In genomic region chr11:72352859-72353551, GRCh38 we compare ENCODE assay signal across 8 cellular contexts.
A peak's percentile ranks its signal among the peaks of the same experiment; 100 is the strongest.
DNase-seq lines count a peak whose midpoint lies in the region; ATAC-seq and TF ChIP-seq lines count a peak whose summit lies in the region.

No MANE protein-coding gene starts in this region.

- H3K9me3 ChIP-seq in BE2C = no peaks in the 10 kb centered on the region
- no peaks in the 10 kb centered on the region for H3K9me3 ChIP-seq in CD8-positive, alpha-beta T cell (ENCODE audit: low read length)

- no peak overlapping the region for H3K27ac Mint-ChIP-seq in activated CD4-positive, alpha-beta memory T cell treated with anti-CD3 and anti-CD28 coated beads, Interleukin-2, amount 10 ng/mL, durations not matched to agents 7 days and 5 days
- H3K27ac Mint-ChIP-seq in nephron progenitor cell = no peak overlapping the region
- H3K27ac Mint-ChIP-seq in CD8-positive, alpha-beta T cell = no peak overlapping the region

- H3K27me3 ChIP-seq in BE2C = no peaks in the 10 kb centered on the region
- H3K27me3 ChIP-seq in CD8-positive, alpha-beta T cell (ENCODE audit: insufficient read depth, low read length) = no peaks in the 10 kb centered on the region

- no peak overlapping the region for H3K27ac ChIP-seq in CD8-positive, alpha-beta T cell (ENCODE audit: low read depth, low read length)

- H3K27me3 Mint-ChIP-seq in activated CD4-positive, alpha-beta memory T cell treated with anti-CD3 and anti-CD28 coated beads, Interleukin-2, amount 10 ng/mL, durations not matched to agents 7 days and 5 days = no peaks in the 10 kb centered on the region
- peaks cover 5% of the 10 kb centered on the region for H3K27me3 Mint-ChIP-seq in nephron progenitor cell (ENCODE audit: low read depth, poor library complexity)
- H3K27me3 Mint-ChIP-seq in CD8-positive, alpha-beta T cell (ENCODE audit: low read depth) = no peaks in the 10 kb centered on the region

- H3K36me3 Mint-ChIP-seq in activated CD4-positive, alpha-beta memory T cell treated with anti-CD3 and anti-CD28 coated beads, Interleukin-2, amount 10 ng/mL, durations not matched to agents 7 days and 5 days (ENCODE audit: low read depth) = no peaks in the 10 kb centered on the region
- no peaks in the 10 kb centered on the region for H3K36me3 Mint-ChIP-seq in nephron progenitor cell (ENCODE audit: low read depth)
- H3K36me3 Mint-ChIP-seq in CD8-positive, alpha-beta T cell = peaks cover 28% of the 10 kb centered on the region

- intact Hi-C loops in CD8-positive, alpha-beta T cell (cut with DNase I, micrococcal nuclease) = no loop called here

- TF ChIP-seq CTCF in BE2C (IDR thresholded peaks at IDR 0.05; ENCODE audit: low read depth, low read length) = peak; percentile 94
- TF ChIP-seq CTCF in nephron progenitor cell (IDR thresholded peaks at IDR 0.05) = peak; percentile 28
- no peak for TF ChIP-seq CTCF in CD8-positive, alpha-beta T cell (IDR thresholded peaks at IDR 0.05)

- peaks cover 34% of the 10 kb centered on the region for H3K36me3 ChIP-seq in BE2C
- H3K36me3 ChIP-seq in CD8-positive, alpha-beta T cell (ENCODE audit: insufficient read depth, low read length) = no peaks in the 10 kb centered on the region

- DNase-seq in BE2C (peak; percentile 91), nephron progenitor cell (peak; percentile 28), NCI-H1105 (lab: John Stamatoyannopoulos, UW) (no peak), kidney glomerular epithelial cell (lab: John Stamatoyannopoulos, UW) (no peak)
- DNase-seq in activated CD4-positive, alpha-beta memory T cell treated with anti-CD3 and anti-CD28 coated beads, Interleukin-2, amount 10 ng/mL, durations not matched to agents 7 days and 5 days = peak; percentile 18
- DNase-seq in CD8-positive, alpha-beta T cell = no peak

- POLR2A ChIA-PET in activated CD4-positive, alpha-beta memory T cell treated with anti-CD3 and anti-CD28 coated beads, Interleukin-2, amount 10 ng/mL, durations not matched to agents 7 days and 5 days (lab: Charles Lee) = no interaction called here
- POLR2A ChIA-PET in CD8-positive, alpha-beta T cell (lab: Charles Lee) = no interaction called here

- H3K4me1 Mint-ChIP-seq in activated CD4-positive, alpha-beta memory T cell treated with anti-CD3 and anti-CD28 coated beads, Interleukin-2, amount 10 ng/mL, durations not matched to agents 7 days and 5 days = no peaks in the 10 kb centered on the region
- H3K4me1 Mint-ChIP-seq in nephron progenitor cell = peaks cover 30% of the 10 kb centered on the region
- no peaks in the 10 kb centered on the region for H3K4me1 Mint-ChIP-seq in CD8-positive, alpha-beta T cell (ENCODE audit: low read depth)

- H3K4me1 ChIP-seq in BE2C = peaks cover 92% of the 10 kb centered on the region
- H3K4me1 ChIP-seq in CD8-positive, alpha-beta T cell (ENCODE audit: insufficient read depth, low read length) = no peaks in the 10 kb centered on the region

- ATAC-seq in GM18502 (IDR thresholded peaks at IDR 0.05; ENCODE audit: poor library complexity, unreplicated experiment) (peak; percentile 88), HG03045 (IDR thresholded peaks at IDR 0.05; ENCODE audit: unreplicated experiment) (peak; percentile 76)
- no peak for ATAC-seq in CD8-positive, alpha-beta T cell

- no peak overlapping the region for H3K4me3 Mint-ChIP-seq in activated CD4-positive, alpha-beta memory T cell treated with anti-CD3 and anti-CD28 coated beads, Interleukin-2, amount 10 ng/mL, durations not matched to agents 7 days and 5 days
- no peak overlapping the region for H3K4me3 Mint-ChIP-seq in nephron progenitor cell
- H3K4me3 Mint-ChIP-seq in CD8-positive, alpha-beta T cell = no peak overlapping the region

- CTCF ChIA-PET in activated CD4-positive, alpha-beta memory T cell treated with anti-CD3 and anti-CD28 coated beads, Interleukin-2, amount 10 ng/mL, durations not matched to agents 7 days and 5 days (lab: Charles Lee) = interaction anchor here (1.0 to 1.8 kb wide), 5 partner anchors 10 to 82 kb away, joined by 3 to 7 read pairs (median 4); partner anchors contain the start of gene CLPB
- CTCF ChIA-PET in CD8-positive, alpha-beta T cell (lab: Charles Lee) = interaction anchor here (0.6 to 1.5 kb wide), 2 partner anchors 15 to 209 kb away, joined by 3 read pairs; no protein-coding TSS in a partner anchor

- H3K4me3 ChIP-seq in BE2C (ENCODE audit: low read depth, low read length) = no peak overlapping the region
- no peak overlapping the region for H3K4me3 ChIP-seq in CD8-positive, alpha-beta T cell (ENCODE audit: low read depth, low read length)

- H3K9me3 Mint-ChIP-seq in activated CD4-positive, alpha-beta memory T cell treated with anti-CD3 and anti-CD28 coated beads, Interleukin-2, amount 10 ng/mL, durations not matched to agents 7 days and 5 days = no peaks in the 10 kb centered on the region
- no peaks in the 10 kb centered on the region for H3K9me3 Mint-ChIP-seq in nephron progenitor cell
- no peaks in the 10 kb centered on the region for H3K9me3 Mint-ChIP-seq in CD8-positive, alpha-beta T cell

Comparison
In these comparisons a context has a peak if more than half of its experiments do, and no peak if none do; other contexts are left out.
1. DNase-seq: peak in BE2C (single experiment), activated CD4-positive, alpha-beta memory T cell treated with anti-CD3 and anti-CD28 coated beads, Interleukin-2, amount 10 ng/mL, durations not matched to agents 7 days and 5 days (single experiment) and nephron progenitor cell (single experiment); none in NCI-H1105 (single experiment), kidney glomerular epithelial cell (single experiment) and CD8-positive, alpha-beta T cell (0 of 7).